In the genomic region with DNA sequence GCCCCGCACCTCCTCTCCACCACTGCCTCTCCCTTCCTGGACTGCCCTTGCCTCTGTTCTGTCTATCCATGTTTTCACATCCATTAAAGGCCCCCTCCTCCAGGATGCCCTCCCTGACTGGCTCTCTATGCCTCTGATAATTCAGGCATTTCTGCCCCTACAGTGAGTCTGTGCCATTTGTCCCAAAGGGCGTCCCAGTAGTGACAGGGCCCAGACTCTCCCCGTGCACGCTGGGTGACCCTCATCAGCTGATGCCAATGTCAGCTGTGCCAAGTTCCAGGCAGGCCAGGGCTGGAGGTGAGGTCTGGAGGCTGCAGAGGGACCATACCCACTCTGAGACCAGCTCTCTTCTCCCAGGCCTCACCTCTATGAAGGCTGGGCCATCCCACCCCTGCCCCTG, we compare ENCODE assay signal across 29 cellular contexts. TPM values are rescaled to one million over a fixed set of nuclear protein-coding genes. Genes with fewer than 3 reads are reported as not detected.
DNase-seq lines count a peak whose midpoint lies in the region; ATAC-seq, FAIRE-seq and TF ChIP-seq lines count a peak whose summit lies in the region.
"Had no signal": no experiment of that assay in that cellular context is flagged by ENCODE, and none has a peak within 500 bp of the region (broad histone marks: within the 10 kb centered on the region; RNA-seq: fewer than 3 reads in every experiment).

No MANE protein-coding gene starts in this region.

- no peak for TF ChIP-seq RAD21 in A549 (conservative IDR thresholded peaks at IDR 0.05 in 1 of 2, IDR thresholded peaks at IDR 0.05 in 1 of 2)

- H3K27ac Mint-ChIP-seq in CD4-positive, alpha-beta memory T cell = peak overlapping the region; percentile 6 to 68 (median 24)
- peak overlapping the region; percentile 9 for H3K27ac Mint-ChIP-seq in glutamatergic neuron (ENCODE audit: unreplicated experiment)
- H3K27ac Mint-ChIP-seq: IgD-negative memory B cell, progenitor cell of endocrine pancreas had no signal

- no peaks in the 10 kb centered on the region for H3K9me3 Mint-ChIP-seq in CD4-positive, alpha-beta memory T cell
- no peaks in the 10 kb centered on the region for H3K9me3 Mint-ChIP-seq in glutamatergic neuron (ENCODE audit: unreplicated experiment)
- H3K9me3 Mint-ChIP-seq: IgD-negative memory B cell had no signal

- CTCF ChIA-PET in A549 (lab: Yijun Ruan, JAX) = interaction anchor here (2.1 to 4.5 kb wide), 2 partner anchors 8 to 14 kb away, joined by 8 to 26 read pairs; no protein-coding TSS in a partner anchor
- CTCF ChIA-PET in CD4-positive, alpha-beta memory T cell (lab: Charles Lee; ENCODE audit: partially characterized antibody) = interaction anchor here (0.7 to 12.4 kb wide), 4 partner anchors 9 to 153 kb away, joined by 3 to 158 read pairs (median 4); no protein-coding TSS in a partner anchor

- H3K4me2 ChIP-seq in A549 = no peak overlapping the region

- H3K27me3 ChIP-seq in CD4-positive, alpha-beta memory T cell (ENCODE audit: insufficient read depth, low read length) = no peaks in the 10 kb centered on the region
- H3K27me3 ChIP-seq in adrenal gland = no peaks in the 10 kb centered on the region
- H3K27me3 ChIP-seq: uterus had no signal

- peaks cover 19 to 54% (median 35%) of the 10 kb centered on the region in 4 donors for H3K4me1 Mint-ChIP-seq in CD4-positive, alpha-beta memory T cell
- peaks cover 23% of the 10 kb centered on the region for H3K4me1 Mint-ChIP-seq in glutamatergic neuron (ENCODE audit: low read depth, unreplicated experiment)

- TF ChIP-seq EP300 in A549 (IDR thresholded peaks at IDR 0.05) = no peak

- peaks cover 0 to 2% of the 10 kb centered on the region in 2 donors for H3K36me3 Mint-ChIP-seq in CD4-positive, alpha-beta memory T cell
- no peaks in the 10 kb centered on the region for H3K36me3 Mint-ChIP-seq in glutamatergic neuron (ENCODE audit: unreplicated experiment)
- H3K36me3 Mint-ChIP-seq: IgD-negative memory B cell had no signal

- H3K9me3 ChIP-seq in A549 (no peaks in the 10 kb centered on the region), adrenal gland (replicated peaks in 1 of 3) (no peaks in the 10 kb centered on the region)
- no peaks in the 10 kb centered on the region for H3K9me3 ChIP-seq in CD4-positive, alpha-beta memory T cell (ENCODE audit: control insufficient read depth in 1 of 2, low read length in 2 of 2)
- H3K9me3 ChIP-seq: colonic mucosa, SJSA1, thoracic aorta, uterus had no signal

- peaks cover 23% of the 10 kb centered on the region for H3K4me1 ChIP-seq in A549
- H3K4me1 ChIP-seq in CD4-positive, alpha-beta memory T cell (ENCODE audit: insufficient read depth, low read length) = peaks cover 29% of the 10 kb centered on the region
- peaks cover 31 to 63% of the 10 kb centered on the region in 2 donors for H3K4me1 ChIP-seq in adrenal gland (replicated peaks in 1 of 2)

- ATAC-seq in A549 (no peak), HG03442 (IDR thresholded peaks at IDR 0.05; ENCODE audit: unreplicated experiment) (no peak)
- ATAC-seq: esophagus mucosa; Panc1; stimulated activated naive CD8-positive, alpha-beta T cell treated with anti-CD3 and anti-CD28 coated beads, Interleukin-15, Interleukin-2, amounts not matched to agents 100 U/mL and 50 U/mL, for 24 hours had no signal

- H3K36me3 ChIP-seq in CD4-positive, alpha-beta memory T cell (ENCODE audit: insufficient read depth, low read length) = no peaks in the 10 kb centered on the region
- H3K36me3 ChIP-seq in adrenal gland (replicated peaks in 1 of 2) = no peaks in the 10 kb centered on the region
- H3K36me3 ChIP-seq: colonic mucosa, SJSA1, thoracic aorta, uterus had no signal

- H3K27ac ChIP-seq in A549 = no peak overlapping the region
- H3K27ac ChIP-seq in CD4-positive, alpha-beta memory T cell (ENCODE audit: low read depth, low read length) = no peak overlapping the region
- peak overlapping the region; percentile 37 for H3K27ac ChIP-seq in angular gyrus (ENCODE audit: low read depth, low read length)
- peak overlapping the region in 2 of 5 donors; percentile 45 to 62 for H3K27ac ChIP-seq in adrenal gland
- H3K27ac ChIP-seq: C4-2B, colonic mucosa, SJSA1, thoracic aorta, uterus had no signal

- intact Hi-C loops in CD4-positive, alpha-beta memory T cell (cut with micrococcal nuclease) = no loop called here
- intact Hi-C loops in adrenal gland (cut with DNase I) = no loop called here

- POLR2A ChIA-PET in A549 (lab: Yijun Ruan, JAX) = no interaction called here
- POLR2A ChIA-PET in CD4-positive, alpha-beta memory T cell (lab: Charles Lee; ENCODE audit: partially characterized antibody) = interaction anchor here (1.7 to 1.8 kb wide), 2 partner anchors 59 to 109 kb away, joined by 5 read pairs; partner anchors contain the start of gene NOL9

- H3K4me3 ChIP-seq in A549 = no peak overlapping the region
- no peak overlapping the region for H3K4me3 ChIP-seq in CD4-positive, alpha-beta memory T cell (ENCODE audit: low read length in 2 of 2)
- no peak overlapping the region for H3K4me3 ChIP-seq in adrenal gland
- H3K4me3 ChIP-seq: colonic mucosa, SJSA1, thoracic aorta, uterus had no signal

- WGBS in A549 (ENCODE audit: missing lambda C conversion rate) = 80% methylated on average over 2 of the region's 4 CpGs
- WGBS in adrenal gland, 4 donors = 27 to 70% (median 67%) methylated on average over 4 of the region's 4 CpGs

- no peak for FAIRE-seq in A549 (lab: Jason Lieb, UNC)
- FAIRE-seq: TTC549 had no signal

- no peak for DNase-seq in A549 (ENCODE audit: low read depth in 1 of 2, low spot score in 1 of 2)
- no peak for DNase-seq in CD4-positive, alpha-beta memory T cell
- DNase-seq in glutamatergic neuron = no peak
- DNase-seq in amniotic stem cell (lab: John Stamatoyannopoulos, UW) = no peak
- DNase-seq in adrenal gland = no peak
- no peak for DNase-seq in NCI-H510A treated with DMSO at 0.1 percent for 48 hours (lab: John Stamatoyannopoulos, UW)
- DNase-seq: activated CD4-positive, CD25-positive, alpha-beta regulatory T cell treated with anti-CD3 and anti-CD28 coated beads, Interleukin-2, amount 50 U/mL, for 72 hours; activated effector memory CD4-positive, alpha-beta T cell treated with anti-CD3 and anti-CD28 coated beads, Interleukin-2, amount 50 U/mL, for 16 hours; activated T-cell treated with anti-CD3 and anti-CD28 coated beads for 4 hours; colonic mucosa; foreskin fibroblast; GOT3; kidney glomerular epithelial cell; NCI-H187; NCI-H524 treated with DMSO at 0.1 percent for 48 hours; NK-92 treated with Interleukin-12 subunit alpha and Interleukin-12 subunit beta, amount 100 ng/mL, for 24 hours; stimulated activated naive CD8-positive, alpha-beta T cell treated with anti-CD3 and anti-CD28 coated beads, Interleukin-15, Interleukin-2, amounts not matched to agents 100 U/mL and 50 U/mL, for 24 hours; T-helper 1 cell; uterus had no signal

- H3K4me3 Mint-ChIP-seq in CD4-positive, alpha-beta memory T cell = no peak overlapping the region
- H3K4me3 Mint-ChIP-seq in glutamatergic neuron (ENCODE audit: unreplicated experiment) = no peak overlapping the region

- H3K27me3 Mint-ChIP-seq in CD4-positive, alpha-beta memory T cell = peaks cover 0 to 1% of the 10 kb centered on the region in 2 donors
- no peaks in the 10 kb centered on the region for H3K27me3 Mint-ChIP-seq in glutamatergic neuron (ENCODE audit: unreplicated experiment)

- TF ChIP-seq CTCF in A549 (IDR thresholded peaks at IDR 0.05) (no peak), glutamatergic neuron (IDR thresholded peaks at IDR 0.05; ENCODE audit: partially characterized antibody, unreplicated experiment) (no peak), adrenal gland (IDR thresholded peaks at IDR 0.05) (no peak)

- TF ChIP-seq POLR2A in A549 (IDR thresholded peaks at IDR 0.05; ENCODE audit: low read length) (no peak), adrenal gland (IDR thresholded peaks at IDR 0.05) (no peak)

TF ChIP-seq in A549, 52 proteins besides CTCF, POLR2A, EP300 and RAD21:
- no peak for TF ChIP-seq JUNB (IDR thresholded peaks at IDR 0.05)
- TF ChIP-seq ZFP36 (IDR thresholded peaks at IDR 0.05; ENCODE audit: borderline replicate concordance, partially characterized antibody) = peak; percentile 79

RNA-seq across cellular contexts. Expression of gene PLEKHG5, which starts 3.2 kb away (rescaled TPM):
- 0.75 and 0.84 TPM in 2 replicates for polyA plus RNA-seq in A549 (2011; rRNA removed)
- 1.1 and 1.6 TPM in 2 replicates for polyA plus RNA-seq in A549 (2012; cell fraction: cytosol; rRNA removed)
- 7.2 and 9.2 TPM in 2 replicates for polyA plus RNA-seq in A549 (2012; cell fraction: nucleus; rRNA removed)
- 2.4 to 3.4 TPM (median 3.1 TPM) in 3 replicates for polyA plus RNA-seq in A549 (2017; fragmentation: RNase III; extraction: RNeasy Plus Mini Kit Qiagen cat#74134 plus additional on column Dnase treatment)
- 0.62 and 0.83 TPM in 2 replicates for polyA minus RNA-seq in A549 (2011; rRNA and poly(A)+ RNA removed)
- total RNA-seq in CD4-positive, alpha-beta memory T cell = 10 to 100 TPM; 10.4 to 11.8 TPM
- 1 to 10 TPM; 1.7 to 2.0 TPM for polyA plus RNA-seq in CD4-positive, alpha-beta memory T cell
- 53.0 TPM for total RNA-seq in glutamatergic neuron (ENCODE audit: unreplicated experiment)
- total RNA-seq in adrenal gland = 10 to 100 TPM; 14.0 to 29.2 (median 18.4) TPM
- polyA plus RNA-seq in adrenal gland = 10 to 100 TPM in 2 of 3 donors, 1 to 10 TPM in 1; 2.0 to 96.3 (median 23.0) TPM
- polyA plus RNA-seq: IgD-negative memory B cell had no signal

RNA-seq across cellular contexts. Expression of gene TNFRSF25, which starts 28.7 kb away (rescaled TPM):
- polyA plus RNA-seq in A549 (2011; rRNA removed) (0.65 and 0.85 TPM in 2 replicates), A549 (2017; fragmentation: RNase III; extraction: RNeasy Plus Mini Kit Qiagen cat#74134 plus additional on column Dnase treatment) (3.0 to 4.5 TPM (median 3.4 TPM) in 3 replicates), adrenal gland (100 to 1,000 TPM in 1 of 3 donors, 10 to 100 TPM in 1, 1 to 10 TPM in 1; 1.2 to 169 (median 63.8) TPM)
- 2.1 and 2.6 TPM in 2 replicates for polyA plus RNA-seq in A549 (2012; cell fraction: cytosol; rRNA removed)
- 23.2 and 24.6 TPM in 2 replicates for polyA plus RNA-seq in A549 (2012; cell fraction: nucleus; rRNA removed)
- polyA minus RNA-seq in A549 (2011; rRNA and poly(A)+ RNA removed) = 0.04 and 0.83 TPM in 2 replicates
- total RNA-seq in CD4-positive, alpha-beta memory T cell = 100 to 1,000 TPM; 392 to 415 TPM
- polyA plus RNA-seq in CD4-positive, alpha-beta memory T cell = 10 to 100 TPM; 28.9 to 60.7 TPM
- total RNA-seq in glutamatergic neuron (ENCODE audit: unreplicated experiment) (47.5 TPM), adrenal gland (10 to 100 TPM in 4 of 8 donors, 1 to 10 TPM in 4; 2.7 to 36.4 (median 9.7) TPM)

RNA-seq across cellular contexts. Expression of gene NOL9, which starts 59.7 kb away (rescaled TPM):
- 19.0 and 19.3 TPM in 2 replicates for polyA plus RNA-seq in A549 (2011; rRNA removed)
- polyA plus RNA-seq in A549 (2012; cell fraction: cytosol; rRNA removed) = 5.8 and 7.0 TPM in 2 replicates
- polyA plus RNA-seq in A549 (2012; cell fraction: nucleus; rRNA removed) = 8.7 and 13.5 TPM in 2 replicates
- polyA plus RNA-seq in A549 (2017; fragmentation: RNase III; extraction: RNeasy Plus Mini Kit Qiagen cat#74134 plus additional on column Dnase treatment) = 4.4 to 6.4 TPM (median 4.8 TPM) in 3 replicates
- 22.4 and 25.7 TPM in 2 replicates for polyA minus RNA-seq in A549 (2011; rRNA and poly(A)+ RNA removed)
- 10 to 100 TPM; 59.9 to 60.9 TPM for total RNA-seq in CD4-positive, alpha-beta memory T cell
- 10 to 100 TPM; 12.7 to 32.6 TPM for polyA plus RNA-seq in CD4-positive, alpha-beta memory T cell
- total RNA-seq in glutamatergic neuron (ENCODE audit: unreplicated experiment) = 34.5 TPM
- total RNA-seq in adrenal gland = 10 to 100 TPM; 10.3 to 39.7 (median 26.1) TPM
- 10 to 100 TPM in 1 of 3 donors, 1 to 10 TPM in 2; 5.9 to 14.3 (median 8.0) TPM for polyA plus RNA-seq in adrenal gland
